In the genomic region with DNA sequence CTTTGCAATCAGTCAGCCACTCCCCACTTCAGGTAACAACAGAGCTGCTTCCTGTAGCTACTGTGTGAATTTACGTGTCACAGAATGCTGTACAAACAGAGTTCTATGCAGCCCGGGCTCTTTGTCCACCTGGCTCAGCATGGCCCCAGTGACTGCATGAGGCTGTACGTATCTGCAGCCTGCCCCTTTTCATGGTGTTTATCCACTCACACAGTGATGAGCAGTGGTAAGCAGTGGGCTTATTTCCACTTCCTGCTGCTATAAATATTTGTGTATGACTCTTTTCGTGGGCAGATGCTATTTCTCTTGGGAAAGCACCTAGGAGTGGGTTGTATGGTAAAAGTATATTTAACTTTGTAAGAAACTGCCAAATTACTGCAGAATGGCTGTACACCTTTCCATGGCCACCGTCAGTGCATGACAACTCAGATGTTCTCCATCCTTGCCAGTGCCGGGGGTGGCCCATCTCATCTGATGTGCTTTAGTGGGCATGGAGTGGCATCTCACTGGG, we compare ENCODE assay signal across 1 cellular context.
TF ChIP-seq lines count a peak whose summit lies in the region.

No MANE protein-coding gene starts in this region.

TF ChIP-seq in HepG2, 621 proteins besides CTCF, POLR2A, EP300 and RAD21 (continued from another document):
- TF ChIP-seq, protein P1, sequence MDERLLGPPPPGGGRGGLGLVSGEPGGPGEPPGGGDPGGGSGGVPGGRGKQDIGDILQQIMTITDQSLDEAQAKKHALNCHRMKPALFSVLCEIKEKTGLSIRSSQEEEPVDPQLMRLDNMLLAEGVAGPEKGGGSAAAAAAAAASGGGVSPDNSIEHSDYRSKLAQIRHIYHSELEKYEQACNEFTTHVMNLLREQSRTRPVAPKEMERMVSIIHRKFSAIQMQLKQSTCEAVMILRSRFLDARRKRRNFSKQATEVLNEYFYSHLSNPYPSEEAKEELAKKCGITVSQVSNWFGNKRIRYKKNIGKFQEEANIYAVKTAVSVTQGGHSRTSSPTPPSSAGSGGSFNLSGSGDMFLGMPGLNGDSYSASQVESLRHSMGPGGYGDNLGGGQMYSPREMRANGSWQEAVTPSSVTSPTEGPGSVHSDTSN (CRISPR knock-in tag; IDR thresholded peaks at IDR 0.05): no peak
- TF ChIP-seq, protein P2, sequence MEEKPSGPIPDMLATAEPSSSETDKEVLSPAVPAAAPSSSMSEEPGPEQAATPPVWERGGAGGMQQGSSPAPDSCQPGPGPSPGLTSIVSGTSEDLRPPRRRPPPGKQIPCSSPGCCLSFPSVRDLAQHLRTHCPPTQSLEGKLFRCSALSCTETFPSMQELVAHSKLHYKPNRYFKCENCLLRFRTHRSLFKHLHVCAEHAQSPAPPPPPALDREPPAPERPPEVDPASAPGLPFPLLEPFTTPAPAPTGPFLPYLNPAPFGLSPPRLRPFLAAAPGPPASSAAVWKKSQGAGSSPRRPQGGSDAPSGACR (CRISPR knock-in tag; IDR thresholded peaks at IDR 0.05): no peak
